ENCODE assay signal across 20 cellular contexts in the genomic region with DNA sequence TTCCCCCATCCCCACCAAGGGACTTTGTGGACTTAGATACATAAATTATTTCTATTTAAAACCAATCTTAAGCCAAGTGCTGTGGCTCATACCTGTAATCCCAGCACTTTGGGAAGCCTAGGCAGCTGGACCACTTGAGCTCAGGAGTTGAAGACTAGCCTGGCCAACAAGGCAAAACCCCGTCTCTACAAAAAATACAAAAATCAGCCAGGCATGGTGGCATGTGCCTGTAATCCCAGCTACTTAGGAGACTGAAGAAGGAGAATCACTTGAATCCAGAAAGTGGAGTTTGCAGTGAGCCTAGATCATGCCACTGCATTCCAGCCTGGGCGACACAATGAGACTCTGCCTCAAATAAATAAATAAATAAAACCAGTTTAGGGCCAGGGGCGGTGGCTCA. TPM values are rescaled to one million over a fixed set of nuclear protein-coding genes. Genes with fewer than 3 reads are reported as not detected.
DNase-seq lines count a peak whose midpoint lies in the region; ATAC-seq and TF ChIP-seq lines count a peak whose summit lies in the region.
"Had no signal": no experiment of that assay in that cellular context is flagged by ENCODE, and none has a peak within 500 bp of the region (broad histone marks: within the 10 kb centered on the region; RNA-seq: fewer than 3 reads in every experiment).

No MANE protein-coding gene starts in this region.

- intact Hi-C loops in activated naive CD4-positive, alpha-beta T cell treated with anti-CD3 and anti-CD28 coated beads for 36 hours (cut with micrococcal nuclease) = loop anchor here (10.0 kb wide), 1 partner anchor 476 kb away; no protein-coding TSS in a partner anchor
- intact Hi-C loops in upper lobe of right lung (cut with DNase I) = no loop called here

- H3K36me3 ChIP-seq in upper lobe of right lung = no peaks in the 10 kb centered on the region
- H3K36me3 ChIP-seq: BLaER1 had no signal

- H3K27me3 ChIP-seq in upper lobe of right lung = no peaks in the 10 kb centered on the region
- H3K27me3 ChIP-seq: BLaER1 had no signal

- ATAC-seq in T-helper 17 cell (no peak), upper lobe of right lung (no peak)
- ATAC-seq: GM12878, HCT116 had no signal

- no peak for DNase-seq in activated naive CD4-positive, alpha-beta T cell treated with anti-CD3 and anti-CD28 coated beads for 36 hours
- DNase-seq in T-helper 17 cell (no peak), upper lobe of right lung (peak; percentile 10), NCI-H1436 treated with DMSO at 0.1 percent for 48 hours (lab: John Stamatoyannopoulos, UW) (no peak), NCI-H524 (lab: John Stamatoyannopoulos, UW) (no peak)
- DNase-seq: CD4-positive, CD25-positive, alpha-beta regulatory T cell; CD8-positive, alpha-beta memory T cell; DMS 273 treated with DMSO at 0.1 percent for 48 hours; DMS79; EL; GDM1; GM23248; H7 had no signal

- H3K4me3 Mint-ChIP-seq in activated naive CD4-positive, alpha-beta T cell treated with anti-CD3 and anti-CD28 coated beads, Interleukin-2, amount 50 U/mL, for 24 hours = no peak overlapping the region
- no peak overlapping the region for H3K4me3 Mint-ChIP-seq in activated naive CD4-positive, alpha-beta T cell treated with anti-CD3 and anti-CD28 coated beads for 36 hours
- no peak overlapping the region for H3K4me3 Mint-ChIP-seq in T-helper 17 cell
- H3K4me3 Mint-ChIP-seq: B cell; CD8-positive, alpha-beta memory T cell had no signal

- peaks cover 2% of the 10 kb centered on the region for H3K36me3 Mint-ChIP-seq in activated naive CD4-positive, alpha-beta T cell treated with anti-CD3 and anti-CD28 coated beads, Interleukin-2, amount 50 U/mL, for 24 hours
- H3K36me3 Mint-ChIP-seq in activated naive CD4-positive, alpha-beta T cell treated with anti-CD3 and anti-CD28 coated beads for 36 hours (ENCODE audit: low read depth) = no peaks in the 10 kb centered on the region
- H3K36me3 Mint-ChIP-seq in T-helper 17 cell (ENCODE audit: low read depth) = peaks cover 2% of the 10 kb centered on the region

- no peak overlapping the region for H3K4me3 ChIP-seq in upper lobe of right lung
- H3K4me3 ChIP-seq: BLaER1, GM12878, GM23248 had no signal

- TF ChIP-seq CTCF in upper lobe of right lung (IDR thresholded peaks at IDR 0.05) = no peak

- no peaks in the 10 kb centered on the region for H3K9me3 Mint-ChIP-seq in activated naive CD4-positive, alpha-beta T cell treated with anti-CD3 and anti-CD28 coated beads, Interleukin-2, amount 50 U/mL, for 24 hours
- no peaks in the 10 kb centered on the region for H3K9me3 Mint-ChIP-seq in activated naive CD4-positive, alpha-beta T cell treated with anti-CD3 and anti-CD28 coated beads for 36 hours
- H3K9me3 Mint-ChIP-seq: CD4-positive, CD25-positive, alpha-beta regulatory T cell; CD8-positive, alpha-beta memory T cell had no signal

- H3K27ac ChIP-seq in upper lobe of right lung = no peak overlapping the region
- H3K27ac ChIP-seq: 22Rv1, BLaER1, C4-2B, GM23248 had no signal

- H3K9me3 ChIP-seq in T-helper 17 cell (ENCODE audit: control insufficient read depth, low read length, poor library complexity, severe bottlenecking) (no peaks in the 10 kb centered on the region), upper lobe of right lung (no peaks in the 10 kb centered on the region)
- H3K9me3 ChIP-seq: BLaER1 had no signal

- peaks cover 41% of the 10 kb centered on the region for H3K4me1 Mint-ChIP-seq in activated naive CD4-positive, alpha-beta T cell treated with anti-CD3 and anti-CD28 coated beads, Interleukin-2, amount 50 U/mL, for 24 hours
- peaks cover 25% of the 10 kb centered on the region for H3K4me1 Mint-ChIP-seq in activated naive CD4-positive, alpha-beta T cell treated with anti-CD3 and anti-CD28 coated beads for 36 hours (ENCODE audit: low read depth)
- peaks cover 31% of the 10 kb centered on the region for H3K4me1 Mint-ChIP-seq in T-helper 17 cell

- H3K27me3 Mint-ChIP-seq in activated naive CD4-positive, alpha-beta T cell treated with anti-CD3 and anti-CD28 coated beads, Interleukin-2, amount 50 U/mL, for 24 hours = no peaks in the 10 kb centered on the region
- no peaks in the 10 kb centered on the region for H3K27me3 Mint-ChIP-seq in activated naive CD4-positive, alpha-beta T cell treated with anti-CD3 and anti-CD28 coated beads for 36 hours (ENCODE audit: low read depth)
- no peaks in the 10 kb centered on the region for H3K27me3 Mint-ChIP-seq in T-helper 17 cell
- H3K27me3 Mint-ChIP-seq: B cell; CD4-positive, CD25-positive, alpha-beta regulatory T cell had no signal

- CTCF ChIA-PET in activated naive CD4-positive, alpha-beta T cell treated with anti-CD3 and anti-CD28 coated beads for 36 hours (lab: Charles Lee) = no interaction called here

- no peaks in the 10 kb centered on the region for H3K4me1 ChIP-seq in upper lobe of right lung

- H3K27ac Mint-ChIP-seq in activated naive CD4-positive, alpha-beta T cell treated with anti-CD3 and anti-CD28 coated beads, Interleukin-2, amount 50 U/mL, for 24 hours = peak overlapping the region; percentile 46
- no peak overlapping the region for H3K27ac Mint-ChIP-seq in activated naive CD4-positive, alpha-beta T cell treated with anti-CD3 and anti-CD28 coated beads for 36 hours
- H3K27ac Mint-ChIP-seq in T-helper 17 cell = peak overlapping the region; percentile 72
- H3K27ac Mint-ChIP-seq: B cell had no signal

RNA-seq across cellular contexts. Expression of gene LAX1, which starts 4.5 kb away (rescaled TPM):
- total RNA-seq in activated naive CD4-positive, alpha-beta T cell treated with anti-CD3 and anti-CD28 coated beads for 36 hours = 10 to 100 TPM; 11.2 to 11.6 TPM
- 10 to 100 TPM; 21.7 to 23.9 TPM for total RNA-seq in T-helper 17 cell
- 3.0 TPM for total RNA-seq in upper lobe of right lung
- total RNA-seq: H7 had no signal

RNA-seq across cellular contexts. Expression of gene ZBED6, which starts 34.9 kb away (rescaled TPM):
- total RNA-seq in activated naive CD4-positive, alpha-beta T cell treated with anti-CD3 and anti-CD28 coated beads for 36 hours = 10 to 100 TPM; 23.3 to 23.6 TPM
- 10 to 100 TPM; 32.0 to 32.6 TPM for total RNA-seq in T-helper 17 cell
- total RNA-seq in upper lobe of right lung = 29.5 TPM

RNA-seq across cellular contexts. Expression of gene ZC3H11A, which starts 34.9 kb away (rescaled TPM):
- total RNA-seq in activated naive CD4-positive, alpha-beta T cell treated with anti-CD3 and anti-CD28 coated beads for 36 hours = 10 to 100 TPM; 78.4 to 80.9 TPM
- total RNA-seq in T-helper 17 cell = 10 to 100 TPM; 71.8 to 80.5 TPM
- 84.5 TPM for total RNA-seq in upper lobe of right lung
